ENCODE assay signal across 1 cellular context in the genomic region with DNA sequence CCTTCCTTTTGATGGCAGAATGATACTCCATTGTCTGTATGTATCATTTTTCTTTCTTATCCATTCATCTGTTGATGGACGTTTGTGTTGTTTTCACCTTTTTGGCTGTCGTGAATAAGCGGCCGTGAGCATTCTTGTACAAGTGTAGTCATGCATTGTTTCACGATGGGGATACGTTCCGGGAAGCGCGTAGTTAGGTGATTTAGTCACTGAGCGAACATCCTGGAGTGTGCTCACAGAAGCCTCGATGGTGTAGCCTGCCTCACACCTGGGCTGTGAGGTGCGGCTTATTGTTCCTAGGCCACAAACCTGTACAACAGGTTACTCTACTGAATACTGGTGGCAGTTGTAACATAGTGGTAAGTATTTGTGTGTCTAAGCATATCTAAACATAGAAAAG.
TF ChIP-seq lines count a peak whose summit lies in the region.

No MANE protein-coding gene starts in this region.

TF ChIP-seq in liver, 16 proteins besides CTCF, POLR2A, EP300 and RAD21 (continued from another document):
- no peak for TF ChIP-seq REST (IDR thresholded peaks at IDR 0.05)
- no peak for TF ChIP-seq NR2F2 (IDR thresholded peaks at IDR 0.05)
- TF ChIP-seq HNF4G (IDR thresholded peaks at IDR 0.05): no peak
